8 cellular contexts compared by ENCODE assay signal in genomic region chr15:85831415-85832113, GRCh38. TPM values are rescaled to one million over a fixed set of nuclear protein-coding genes. Genes with fewer than 3 reads are reported as not detected.
A peak's percentile ranks its signal among the peaks of the same experiment; 100 is the strongest.
DNase-seq lines count a peak whose midpoint lies in the region; ATAC-seq and TF ChIP-seq lines count a peak whose summit lies in the region.

No MANE protein-coding gene starts in this region.

- no peak overlapping the region for H3K27ac Mint-ChIP-seq in HFFc6

- no peaks in the 10 kb centered on the region for H3K9me3 Mint-ChIP-seq in HFFc6

- no peak overlapping the region for H3K4me3 Mint-ChIP-seq in HFFc6

- DNase-seq in BJ (ENCODE audit: low read depth) (no peak), HFFc6 (peak; percentile 32), RWPE2 (ENCODE audit: low spot score) (no peak), cerebellar cortex (ENCODE audit: low spot score) (peak; percentile 63), kidney tubule cell (ENCODE audit: low spot score) (peak; percentile 41), KG1 (lab: John Stamatoyannopoulos, UW) (no peak)
- DNase-seq in stimulated activated CD4-positive, alpha-beta T cell treated with anti-CD3 and anti-CD28 coated beads, Interleukin-4, amount 100 ng/mL, for 1 hour: peak; percentile 14

- H3K4me3 ChIP-seq in BJ (ENCODE audit: low read depth, low read length) (no peak overlapping the region), RWPE2 (ENCODE audit: severe bottlenecking) (no peak overlapping the region)

- no peaks in the 10 kb centered on the region for H3K36me3 Mint-ChIP-seq in HFFc6 (ENCODE audit: low read depth)

- H3K9me3 ChIP-seq in RWPE2 (ENCODE audit: severe bottlenecking): no peaks in the 10 kb centered on the region

- H3K27ac ChIP-seq in RWPE2 (ENCODE audit: poor library complexity, severe bottlenecking): no peak overlapping the region

- CTCF ChIA-PET in BJ (lab: Yijun Ruan, JAX): interaction anchor here (0.6 to 4.6 kb wide), 16 partner anchors 9 to 429 kb away, joined by 3 to 26 read pairs (median 4); no protein-coding TSS in a partner anchor

- ATAC-seq in RWPE2 (ENCODE audit: low read depth) (peak; percentile 77), HG03571 (IDR thresholded peaks at IDR 0.05; ENCODE audit: unreplicated experiment) (no peak)

- H3K27me3 ChIP-seq in BJ (ENCODE audit: control insufficient read depth, insufficient read depth, low read length) (peaks cover 4% of the 10 kb centered on the region; the same call in 1 of the 2 replicates), RWPE2 (ENCODE audit: insufficient read depth, poor library complexity, severe bottlenecking) (no peaks in the 10 kb centered on the region)

- H3K4me1 ChIP-seq in RWPE2 (ENCODE audit: insufficient read depth, poor library complexity, severe bottlenecking): no peaks in the 10 kb centered on the region

- H3K27me3 Mint-ChIP-seq in HFFc6 (ENCODE audit: insufficient read depth): peaks cover 18% of the 10 kb centered on the region

- H3K4me1 Mint-ChIP-seq in HFFc6 (ENCODE audit: low read depth): 0 out of 2 replicates have a peak, but pooled peaks cover 5% of the 10 kb centered on the region

- peak; percentile 84 for TF ChIP-seq CTCF in BJ (IDR thresholded peaks at IDR 0.05; ENCODE audit: insufficient read depth, low read depth, low read length)
- TF ChIP-seq CTCF in HFFc6 (IDR thresholded peaks at IDR 0.05): peak; percentile 81
- TF ChIP-seq CTCF in RWPE2 (IDR thresholded peaks at IDR 0.05; ENCODE audit: poor library complexity, severe bottlenecking): peak; percentile 82

- no peaks in the 10 kb centered on the region for H3K36me3 ChIP-seq in BJ (ENCODE audit: control insufficient read depth, insufficient read depth, low read length)
- no peaks in the 10 kb centered on the region for H3K36me3 ChIP-seq in RWPE2 (ENCODE audit: low read depth)

- POLR2A ChIA-PET in BJ (lab: Charles Lee): no interaction called here

RNA-seq across cellular contexts. Expression of gene KLHL25, which starts 36.8 kb away (rescaled TPM):
- polyA plus RNA-seq in BJ (2011; rRNA removed): 2.5 and 4.5 TPM in 2 replicates
- 2.6 and 3.9 TPM in 2 replicates for polyA minus RNA-seq in BJ (2011; rRNA and poly(A)+ RNA removed)
- total RNA-seq in HFFc6 (2021; fragmentation: NEBNext Ultra II Directional; extraction: Animal tissue kit (Norgen Biotek cat#: 25700)): 1 to 10 TPM; 2.2 to 3.2 (median 2.5) TPM

Comparison
In these comparisons a context has a peak if more than half of its experiments do, and no peak if none do; other contexts are left out.
1. DNase-seq: peak in HFFc6 (single experiment), cerebellar cortex (single experiment), kidney tubule cell (single experiment) and stimulated activated CD4-positive, alpha-beta T cell treated with anti-CD3 and anti-CD28 coated beads, Interleukin-4, amount 100 ng/mL, for 1 hour (single experiment); none in BJ (single experiment), RWPE2 (single experiment) and KG1 (single experiment).
2. Peak in every context shown above with its lines, with median percentiles within 50 percentile points of each other: CTCF ChIP-seq.